8 cellular contexts compared by ENCODE assay signal in genomic region chr1:155277896-155278688, GRCh38. TPM values are rescaled to one million over a fixed set of nuclear protein-coding genes. Genes with fewer than 3 reads are reported as not detected.
A peak's percentile ranks its signal among the peaks of the same experiment; 100 is the strongest.
DNase-seq lines count a peak whose midpoint lies in the region; ATAC-seq, FAIRE-seq and TF ChIP-seq lines count a peak whose summit lies in the region.

No MANE protein-coding gene starts in this region.

- in situ Hi-C loops in HepG2 (cut with HindIII; ENCODE audit: extremely low pct_ligation_motif_present, low pct_unique_long_range_greater_than_20kb), result loop anchor here (5.0 kb wide), 1 partner anchor 39 kb away; no protein-coding TSS in a partner anchor

- ATAC-seq in activated B cell treated with CpG ODN at 0.5 μM for 24 hours (ENCODE audit: low read depth) (peak; percentile 16), HepG2 (peak; percentile 36), GM19452 (IDR thresholded peaks at IDR 0.05; ENCODE audit: unreplicated experiment) (no peak)

- H3K4me3 ChIP-seq in bronchial epithelial cell (ENCODE audit: low read depth, low read length), result peak overlapping the region; percentile 63
- H3K4me3 ChIP-seq in HepG2 (replicated peaks in 1 of 3; ENCODE audit: insufficient read depth in 1 of 3, low read depth in 2 of 3, low read length in 3 of 3), result peak overlapping the region; percentile 87 to 97 (median 95)

- no TSS peak for BruUV-seq in HepG2 (replicated peaks; lab: Mats Ljungman, UMichigan)

- TF ChIP-seq POLR2A in GM12891 (IDR thresholded peaks at IDR 0.05; ENCODE audit: low read depth, low read length) (no peak), HepG2 (IDR thresholded peaks at IDR 0.05; ENCODE audit: insufficient read depth in 1 of 2, low read depth in 2 of 2, low read length in 2 of 2) (no peak)

- peaks cover 42% of the 10 kb centered on the region for H3K4me1 ChIP-seq in HepG2 (ENCODE audit: insufficient read depth, low read length)

- no peaks in the 10 kb centered on the region for H3K27me3 ChIP-seq in bronchial epithelial cell (ENCODE audit: control insufficient read depth, insufficient read depth, low read length)
- H3K27me3 ChIP-seq in HepG2 (ENCODE audit: control insufficient read depth in 1 of 2, insufficient read depth in 2 of 2, low read length in 2 of 2), result no peaks in the 10 kb centered on the region; a peak in 1 of 5 replicates

- TF ChIP-seq CTCF in activated B cell treated with CpG ODN at 0.5 μM for 24 hours (IDR thresholded peaks at IDR 0.05) (no peak), bronchial epithelial cell (IDR thresholded peaks at IDR 0.05; ENCODE audit: insufficient read depth, low read length, severe bottlenecking) (peak; percentile 48), HepG2 (CRISPR knock-in tag; IDR thresholded peaks at IDR 0.05) (peak; percentile 55)

- POLR2A ChIA-PET in activated B cell treated with CpG ODN at 0.5 μM for 24 hours (lab: Charles Lee), result interaction anchor here (0.5 to 1.5 kb wide), 3 partner anchors 16 to 43 kb away, joined by 3 to 5 read pairs (median 4); partner anchors contain the start of genes FDPS, RUSC1 and SCAMP3
- POLR2A ChIA-PET in HepG2 (lab: Yijun Ruan, JAX), result interaction anchor here (0.7 to 1.4 kb wide), 5 partner anchors 22 to 45 kb away, joined by 3 to 6 read pairs (median 3); no protein-coding TSS in a partner anchor

- H3K36me3 ChIP-seq in bronchial epithelial cell (ENCODE audit: control insufficient read depth, insufficient read depth, low read length) (no peaks in the 10 kb centered on the region), HepG2 (replicated peaks in 1 of 2; ENCODE audit: control insufficient read depth in 1 of 2, insufficient read depth in 2 of 2, low read length in 2 of 2) (no peaks in the 10 kb centered on the region; a peak in 1 of 5 replicates)

- H2AFZ ChIP-seq in HepG2 (ENCODE audit: low read length), result no peak overlapping the region

- no peak for TF ChIP-seq RAD21 in HepG2 (CRISPR knock-in tag; IDR thresholded peaks at IDR 0.05)

- WGBS in HepG2 (ENCODE audit: low lambda C conversion rate), result 2% methylated on average over 16 of the region's 29 CpGs

- DNase-seq in GM12891 (ENCODE audit: insufficient read length, low spot score) (no peak), NCI-H1930 (lab: John Stamatoyannopoulos, UW) (peak; percentile 24 to 43), activated B cell treated with CpG ODN at 0.5 μM for 24 hours (peak; percentile 66), bronchial epithelial cell (ENCODE audit: low read depth) (peak; percentile 32), HepG2 (ENCODE audit: low spot score) (peak; percentile 51), KG1 (lab: John Stamatoyannopoulos, UW) (no peak)
- DNase-seq in stimulated activated CD4-positive, alpha-beta T cell treated with anti-CD3 and anti-CD28 coated beads, Interleukin-4, amount 100 ng/mL, for 48 hours (ENCODE audit: low read depth in 2 of 2), result peak; percentile 64 to 81

- FAIRE-seq in GM12891 (lab: Jason Lieb, UNC) (peak; percentile 31), bronchial epithelial cell (lab: Jason Lieb, UNC) (no peak), HepG2 (lab: Jason Lieb, UNC) (no peak)

- peak overlapping the region; percentile 68 for H3K9ac ChIP-seq in HepG2 (ENCODE audit: insufficient read depth, low read depth, low read length)

- no peaks in the 10 kb centered on the region for H3K9me3 ChIP-seq in HepG2 (ENCODE audit: low read length)

- peaks cover 2% of the 10 kb centered on the region for H3K36me3 Mint-ChIP-seq in activated B cell treated with CpG ODN at 0.5 μM for 24 hours (ENCODE audit: low read depth)

- CTCF ChIA-PET in activated B cell treated with CpG ODN at 0.5 μM for 24 hours (lab: Charles Lee) (interaction anchor here (0.8 to 1.4 kb wide), 4 partner anchors 27 to 84 kb away, joined by 3 to 6 read pairs (median 4); partner anchors contain the start of gene FDPS), HepG2 (lab: Yijun Ruan, JAX; ENCODE audit: low intra/inter-chr PET ratio, low total read pairs) (interaction anchor here (2.1 to 2.4 kb wide), 2 partner anchors 30 to 46 kb away, joined by 21 to 35 read pairs; partner anchors contain the start of gene FDPS)

- peak overlapping the region; percentile 79 for H3K4me3 Mint-ChIP-seq in activated B cell treated with CpG ODN at 0.5 μM for 24 hours

- no peaks in the 10 kb centered on the region for H3K9me3 Mint-ChIP-seq in activated B cell treated with CpG ODN at 0.5 μM for 24 hours

- TF ChIP-seq EP300 in HepG2 (IDR thresholded peaks at IDR 0.05; ENCODE audit: low read depth in 2 of 2, low read length in 2 of 2) (no peak), HepG2 (CRISPR knock-in tag; IDR thresholded peaks at IDR 0.05; ENCODE audit: borderline replicate concordance) (no peak)

- H3K27ac Mint-ChIP-seq in activated B cell treated with CpG ODN at 0.5 μM for 24 hours, result no peak overlapping the region

- peak overlapping the region; percentile 38 for H3K27ac ChIP-seq in HepG2 (ENCODE audit: extremely low read length, insufficient read depth, low read length)

- H3K4me1 Mint-ChIP-seq in activated B cell treated with CpG ODN at 0.5 μM for 24 hours, result peaks cover 30% of the 10 kb centered on the region

- peak overlapping the region; percentile 95 for H3K4me2 ChIP-seq in HepG2 (ENCODE audit: low read depth, low read length)

- intact Hi-C loops in activated B cell treated with CpG ODN at 0.5 μM for 24 hours (cut with micrococcal nuclease), result loop anchor here (1.0 to 10.0 kb wide), 6 partner anchors 16 to 287 kb away; partner anchors contain the start of genes ASH1L, FDPS and SCAMP3
- intact Hi-C loops in HepG2 (cut with micrococcal nuclease; ENCODE audit: unreplicated experiment), result loop anchor here (1.0 to 5.0 kb wide), 2 partner anchors 30 to 44 kb away; partner anchors contain the start of genes FDPS and RUSC1

- H3K79me2 ChIP-seq in HepG2 (ENCODE audit: insufficient read depth, low read length), result no peaks in the 10 kb centered on the region

- H4K20me1 ChIP-seq in HepG2 (ENCODE audit: insufficient read depth, low read length), result no peaks in the 10 kb centered on the region

- H3K27me3 Mint-ChIP-seq in activated B cell treated with CpG ODN at 0.5 μM for 24 hours, result no peaks in the 10 kb centered on the region

RNA-seq across cellular contexts. Expression of gene HCN3, which starts 0.8 kb away (rescaled TPM):
- 1.6 TPM for polyA plus RNA-seq in GM12891 (2012; ENCODE audit: low read depth, missing spikeins)
- total RNA-seq in activated B cell treated with CpG ODN at 0.5 μM for 24 hours (2.7 TPM in 2 replicates), bronchial epithelial cell (0.90 and 1.1 TPM in 2 replicates), HepG2 (2016; rRNA removed; fragmentation: Illumina TruSeq; extraction: Trizol) (1.3 and 2.4 TPM in 2 replicates)
- 0.44 and 0.51 TPM in 2 replicates for total RNA-seq in HepG2 (2016; cell fraction: cytosol; rRNA removed; fragmentation: Illumina TruSeq; extraction: Trizol; ENCODE audit: low read depth)
- 0.77 and 3.4 TPM in 2 replicates for total RNA-seq in HepG2 (2016; cell fraction: insoluble cytoplasmic fraction; rRNA removed; fragmentation: Illumina TruSeq; extraction: Trizol)
- total RNA-seq in HepG2 (2016; cell fraction: membrane; rRNA removed; fragmentation: Illumina TruSeq; extraction: Trizol), result 0.74 and 0.96 TPM in 2 replicates
- 5.8 and 5.9 TPM in 2 replicates for total RNA-seq in HepG2 (2016; cell fraction: nucleus; rRNA removed; fragmentation: Illumina TruSeq; extraction: Trizol)
- 10.2 and 15.0 TPM in 2 replicates for polyA plus RNA-seq in HepG2 (2011; rRNA removed)
- 3.4 and 4.0 TPM in 2 replicates for polyA plus RNA-seq in HepG2 (2011; cell fraction: cytosol; rRNA removed)
- 55.6 and 56.4 TPM in 2 replicates for polyA plus RNA-seq in HepG2 (2011; cell fraction: nucleus; rRNA removed)
- 6.1 and 7.0 TPM in 2 replicates for polyA plus RNA-seq in HepG2 (2012)
- 0.40 TPM in 2 replicates for polyA plus RNA-seq in HepG2 (2016; cell fraction: cytosol; fragmentation: Illumina TruSeq; extraction: Trizol; ENCODE audit: low read depth)
- polyA plus RNA-seq in HepG2 (2016; cell fraction: insoluble cytoplasmic fraction; fragmentation: Illumina TruSeq; extraction: Trizol; ENCODE audit: low read depth), result 1.1 and 1.3 TPM in 2 replicates
- 0.72 and 0.85 TPM in 2 replicates for polyA plus RNA-seq in HepG2 (2016; cell fraction: membrane; fragmentation: Illumina TruSeq; extraction: Trizol; ENCODE audit: low read depth)
- polyA plus RNA-seq in HepG2 (2016; cell fraction: nucleus; fragmentation: Illumina TruSeq; extraction: Trizol; ENCODE audit: insufficient read depth, low read depth), result 18.6 and 19.5 TPM in 2 replicates
- polyA minus RNA-seq in HepG2 (2011; rRNA and poly(A)+ RNA removed; ENCODE audit: low replicate concordance), result 17.8 and 35.4 TPM in 2 replicates
- 1.4 and 3.0 TPM in 2 replicates for polyA minus RNA-seq in HepG2 (2011; cell fraction: cytosol; rRNA and poly(A)+ RNA removed)
- 8.8 and 11.3 TPM in 2 replicates for polyA minus RNA-seq in HepG2 (2011; cell fraction: nucleus; rRNA and poly(A)+ RNA removed)

RNA-seq across cellular contexts. Expression of gene CLK2, which starts 4.8 kb away (rescaled TPM):
- polyA plus RNA-seq in GM12891 (2012; ENCODE audit: low read depth, missing spikeins), result 35.8 TPM
- total RNA-seq in activated B cell treated with CpG ODN at 0.5 μM for 24 hours (109 and 112 TPM in 2 replicates), bronchial epithelial cell (19.7 and 23.4 TPM in 2 replicates), HepG2 (2016; rRNA removed; fragmentation: Illumina TruSeq; extraction: Trizol) (10.1 and 20.1 TPM in 2 replicates)
- total RNA-seq in HepG2 (2016; cell fraction: cytosol; rRNA removed; fragmentation: Illumina TruSeq; extraction: Trizol; ENCODE audit: low read depth), result 8.5 and 11.8 TPM in 2 replicates
- 10.6 and 19.2 TPM in 2 replicates for total RNA-seq in HepG2 (2016; cell fraction: insoluble cytoplasmic fraction; rRNA removed; fragmentation: Illumina TruSeq; extraction: Trizol)
- 9.3 and 12.0 TPM in 2 replicates for total RNA-seq in HepG2 (2016; cell fraction: membrane; rRNA removed; fragmentation: Illumina TruSeq; extraction: Trizol)
- 23.9 and 32.6 TPM in 2 replicates for total RNA-seq in HepG2 (2016; cell fraction: nucleus; rRNA removed; fragmentation: Illumina TruSeq; extraction: Trizol)
- polyA plus RNA-seq in HepG2 (2011; rRNA removed), result 73.5 and 74.0 TPM in 2 replicates
- polyA plus RNA-seq in HepG2 (2011; cell fraction: cytosol; rRNA removed), result 23.9 and 24.4 TPM in 2 replicates
- 317 and 392 TPM in 2 replicates for polyA plus RNA-seq in HepG2 (2011; cell fraction: nucleus; rRNA removed)
- polyA plus RNA-seq in HepG2 (2012), result 31.3 and 32.7 TPM in 2 replicates
- polyA plus RNA-seq in HepG2 (2016; cell fraction: cytosol; fragmentation: Illumina TruSeq; extraction: Trizol; ENCODE audit: low read depth), result 3.0 and 3.3 TPM in 2 replicates
- 15.8 and 17.9 TPM in 2 replicates for polyA plus RNA-seq in HepG2 (2016; cell fraction: insoluble cytoplasmic fraction; fragmentation: Illumina TruSeq; extraction: Trizol; ENCODE audit: low read depth)
- 7.6 TPM in 2 replicates for polyA plus RNA-seq in HepG2 (2016; cell fraction: membrane; fragmentation: Illumina TruSeq; extraction: Trizol; ENCODE audit: low read depth)
- 110 and 120 TPM in 2 replicates for polyA plus RNA-seq in HepG2 (2016; cell fraction: nucleus; fragmentation: Illumina TruSeq; extraction: Trizol; ENCODE audit: insufficient read depth, low read depth)
- 47.2 and 97.7 TPM in 2 replicates for polyA minus RNA-seq in HepG2 (2011; rRNA and poly(A)+ RNA removed; ENCODE audit: low replicate concordance)
- 12.4 and 13.9 TPM in 2 replicates for polyA minus RNA-seq in HepG2 (2011; cell fraction: cytosol; rRNA and poly(A)+ RNA removed)
- polyA minus RNA-seq in HepG2 (2011; cell fraction: nucleus; rRNA and poly(A)+ RNA removed), result 94.1 and 94.6 TPM in 2 replicates

RNA-seq across cellular contexts. Expression of gene SCAMP3, which starts 15.9 kb away (rescaled TPM):
- 51.5 TPM for polyA plus RNA-seq in GM12891 (2012; ENCODE audit: low read depth, missing spikeins)
- total RNA-seq in activated B cell treated with CpG ODN at 0.5 μM for 24 hours (71.8 and 78.6 TPM in 2 replicates), bronchial epithelial cell (23.4 and 26.9 TPM in 2 replicates), HepG2 (2016; rRNA removed; fragmentation: Illumina TruSeq; extraction: Trizol) (27.0 and 46.8 TPM in 2 replicates)
- 16.4 and 20.0 TPM in 2 replicates for total RNA-seq in HepG2 (2016; cell fraction: cytosol; rRNA removed; fragmentation: Illumina TruSeq; extraction: Trizol; ENCODE audit: low read depth)
- 29.6 and 44.4 TPM in 2 replicates for total RNA-seq in HepG2 (2016; cell fraction: insoluble cytoplasmic fraction; rRNA removed; fragmentation: Illumina TruSeq; extraction: Trizol)
- total RNA-seq in HepG2 (2016; cell fraction: membrane; rRNA removed; fragmentation: Illumina TruSeq; extraction: Trizol), result 22.9 and 28.4 TPM in 2 replicates
- 37.1 and 38.5 TPM in 2 replicates for total RNA-seq in HepG2 (2016; cell fraction: nucleus; rRNA removed; fragmentation: Illumina TruSeq; extraction: Trizol)
- polyA plus RNA-seq in HepG2 (2011; rRNA removed), result 83.3 and 92.5 TPM in 2 replicates
- polyA plus RNA-seq in HepG2 (2011; cell fraction: cytosol; rRNA removed), result 94.5 and 95.0 TPM in 2 replicates
- polyA plus RNA-seq in HepG2 (2011; cell fraction: nucleus; rRNA removed), result 74.3 and 75.6 TPM in 2 replicates
- 30.4 and 37.1 TPM in 2 replicates for polyA plus RNA-seq in HepG2 (2012)
- 28.3 and 28.6 TPM in 2 replicates for polyA plus RNA-seq in HepG2 (2016; cell fraction: cytosol; fragmentation: Illumina TruSeq; extraction: Trizol; ENCODE audit: low read depth)
- 45.8 and 52.3 TPM in 2 replicates for polyA plus RNA-seq in HepG2 (2016; cell fraction: insoluble cytoplasmic fraction; fragmentation: Illumina TruSeq; extraction: Trizol; ENCODE audit: low read depth)
- 37.1 and 38.2 TPM in 2 replicates for polyA plus RNA-seq in HepG2 (2016; cell fraction: membrane; fragmentation: Illumina TruSeq; extraction: Trizol; ENCODE audit: low read depth)
- polyA plus RNA-seq in HepG2 (2016; cell fraction: nucleus; fragmentation: Illumina TruSeq; extraction: Trizol; ENCODE audit: insufficient read depth, low read depth), result 82.5 and 83.5 TPM in 2 replicates
- polyA minus RNA-seq in HepG2 (2011; rRNA and poly(A)+ RNA removed; ENCODE audit: low replicate concordance), result 118 and 271 TPM in 2 replicates
- 33.3 and 39.4 TPM in 2 replicates for polyA minus RNA-seq in HepG2 (2011; cell fraction: cytosol; rRNA and poly(A)+ RNA removed)
- polyA minus RNA-seq in HepG2 (2011; cell fraction: nucleus; rRNA and poly(A)+ RNA removed), result 16.9 and 21.4 TPM in 2 replicates

RNA-seq across cellular contexts. Expression of gene ENTREP3, which starts 22.8 kb away (rescaled TPM):
- 14.4 TPM for polyA plus RNA-seq in GM12891 (2012; ENCODE audit: low read depth, missing spikeins)
- total RNA-seq in activated B cell treated with CpG ODN at 0.5 μM for 24 hours (13.7 and 14.8 TPM in 2 replicates), bronchial epithelial cell (3.2 and 3.7 TPM in 2 replicates), HepG2 (2016; rRNA removed; fragmentation: Illumina TruSeq; extraction: Trizol) (4.1 and 6.2 TPM in 2 replicates)
- 3.6 and 4.8 TPM in 2 replicates for total RNA-seq in HepG2 (2016; cell fraction: cytosol; rRNA removed; fragmentation: Illumina TruSeq; extraction: Trizol; ENCODE audit: low read depth)
- total RNA-seq in HepG2 (2016; cell fraction: insoluble cytoplasmic fraction; rRNA removed; fragmentation: Illumina TruSeq; extraction: Trizol), result 3.2 and 5.5 TPM in 2 replicates
- total RNA-seq in HepG2 (2016; cell fraction: membrane; rRNA removed; fragmentation: Illumina TruSeq; extraction: Trizol), result 12.9 and 13.0 TPM in 2 replicates
- total RNA-seq in HepG2 (2016; cell fraction: nucleus; rRNA removed; fragmentation: Illumina TruSeq; extraction: Trizol), result 6.9 and 8.6 TPM in 2 replicates
- polyA plus RNA-seq in HepG2 (2011; rRNA removed), result 9.9 and 11.9 TPM in 2 replicates
- polyA plus RNA-seq in HepG2 (2011; cell fraction: cytosol; rRNA removed), result 7.8 and 10.3 TPM in 2 replicates
- polyA plus RNA-seq in HepG2 (2011; cell fraction: nucleus; rRNA removed), result 18.3 and 21.0 TPM in 2 replicates
- 18.4 and 22.0 TPM in 2 replicates for polyA plus RNA-seq in HepG2 (2012)
- polyA plus RNA-seq in HepG2 (2016; cell fraction: cytosol; fragmentation: Illumina TruSeq; extraction: Trizol; ENCODE audit: low read depth), result 22.1 and 24.0 TPM in 2 replicates
- 19.7 and 25.6 TPM in 2 replicates for polyA plus RNA-seq in HepG2 (2016; cell fraction: insoluble cytoplasmic fraction; fragmentation: Illumina TruSeq; extraction: Trizol; ENCODE audit: low read depth)
- 49.9 and 57.1 TPM in 2 replicates for polyA plus RNA-seq in HepG2 (2016; cell fraction: membrane; fragmentation: Illumina TruSeq; extraction: Trizol; ENCODE audit: low read depth)
- polyA plus RNA-seq in HepG2 (2016; cell fraction: nucleus; fragmentation: Illumina TruSeq; extraction: Trizol; ENCODE audit: insufficient read depth, low read depth), result 28.1 and 33.5 TPM in 2 replicates
- 7.5 and 12.8 TPM in 2 replicates for polyA minus RNA-seq in HepG2 (2011; rRNA and poly(A)+ RNA removed; ENCODE audit: low replicate concordance)
- 8.1 and 9.3 TPM in 2 replicates for polyA minus RNA-seq in HepG2 (2011; cell fraction: cytosol; rRNA and poly(A)+ RNA removed)
- polyA minus RNA-seq in HepG2 (2011; cell fraction: nucleus; rRNA and poly(A)+ RNA removed), result 3.7 and 4.4 TPM in 2 replicates

RNA-seq across cellular contexts. Expression of gene PKLR, which starts 23.1 kb away (rescaled TPM):
- polyA plus RNA-seq in GM12891 (2012; ENCODE audit: low read depth, missing spikeins), result 0.05 TPM
- total RNA-seq in activated B cell treated with CpG ODN at 0.5 μM for 24 hours (0.18 TPM in 1 of 2 replicates, not detected in the other), bronchial epithelial cell (not detected in 2 replicates), HepG2 (2016; rRNA removed; fragmentation: Illumina TruSeq; extraction: Trizol) (10.3 and 13.6 TPM in 2 replicates)
- 0.51 and 0.79 TPM in 2 replicates for total RNA-seq in HepG2 (2016; cell fraction: cytosol; rRNA removed; fragmentation: Illumina TruSeq; extraction: Trizol; ENCODE audit: low read depth)
- total RNA-seq in HepG2 (2016; cell fraction: insoluble cytoplasmic fraction; rRNA removed; fragmentation: Illumina TruSeq; extraction: Trizol), result 10.0 and 10.3 TPM in 2 replicates
- total RNA-seq in HepG2 (2016; cell fraction: membrane; rRNA removed; fragmentation: Illumina TruSeq; extraction: Trizol), result 2.4 and 2.7 TPM in 2 replicates
- 5.1 and 8.0 TPM in 2 replicates for total RNA-seq in HepG2 (2016; cell fraction: nucleus; rRNA removed; fragmentation: Illumina TruSeq; extraction: Trizol)
- polyA plus RNA-seq in HepG2 (2011; rRNA removed), result 29.3 and 43.2 TPM in 2 replicates
- 26.7 and 30.1 TPM in 2 replicates for polyA plus RNA-seq in HepG2 (2011; cell fraction: cytosol; rRNA removed)
- polyA plus RNA-seq in HepG2 (2011; cell fraction: nucleus; rRNA removed), result 35.4 and 48.8 TPM in 2 replicates
- 29.8 and 32.5 TPM in 2 replicates for polyA plus RNA-seq in HepG2 (2012)
- 0.97 and 1.0 TPM in 2 replicates for polyA plus RNA-seq in HepG2 (2016; cell fraction: cytosol; fragmentation: Illumina TruSeq; extraction: Trizol; ENCODE audit: low read depth)
- polyA plus RNA-seq in HepG2 (2016; cell fraction: insoluble cytoplasmic fraction; fragmentation: Illumina TruSeq; extraction: Trizol; ENCODE audit: low read depth), result 13.3 and 16.3 TPM in 2 replicates
- polyA plus RNA-seq in HepG2 (2016; cell fraction: membrane; fragmentation: Illumina TruSeq; extraction: Trizol; ENCODE audit: low read depth), result 2.9 and 3.0 TPM in 2 replicates
- polyA plus RNA-seq in HepG2 (2016; cell fraction: nucleus; fragmentation: Illumina TruSeq; extraction: Trizol; ENCODE audit: insufficient read depth, low read depth), result 10.7 and 11.1 TPM in 2 replicates
- polyA minus RNA-seq in HepG2 (2011; rRNA and poly(A)+ RNA removed; ENCODE audit: low replicate concordance), result 0.16 and 52.2 TPM in 2 replicates
- polyA minus RNA-seq in HepG2 (2011; cell fraction: cytosol; rRNA and poly(A)+ RNA removed), result 14.6 and 19.0 TPM in 2 replicates
- 9.5 and 15.8 TPM in 2 replicates for polyA minus RNA-seq in HepG2 (2011; cell fraction: nucleus; rRNA and poly(A)+ RNA removed)

Comparison
In these comparisons a context has a peak if more than half of its experiments do, and no peak if none do; other contexts are left out.
1. DNase-seq: peak in NCI-H1930 (2 of 2), activated B cell treated with CpG ODN at 0.5 μM for 24 hours (single experiment), bronchial epithelial cell (single experiment), HepG2 (single experiment) and stimulated activated CD4-positive, alpha-beta T cell treated with anti-CD3 and anti-CD28 coated beads, Interleukin-4, amount 100 ng/mL, for 48 hours (2 of 2); none in GM12891 (single experiment) and KG1 (single experiment).